ENCODE assay signal across 9 cellular contexts in the genomic region with DNA sequence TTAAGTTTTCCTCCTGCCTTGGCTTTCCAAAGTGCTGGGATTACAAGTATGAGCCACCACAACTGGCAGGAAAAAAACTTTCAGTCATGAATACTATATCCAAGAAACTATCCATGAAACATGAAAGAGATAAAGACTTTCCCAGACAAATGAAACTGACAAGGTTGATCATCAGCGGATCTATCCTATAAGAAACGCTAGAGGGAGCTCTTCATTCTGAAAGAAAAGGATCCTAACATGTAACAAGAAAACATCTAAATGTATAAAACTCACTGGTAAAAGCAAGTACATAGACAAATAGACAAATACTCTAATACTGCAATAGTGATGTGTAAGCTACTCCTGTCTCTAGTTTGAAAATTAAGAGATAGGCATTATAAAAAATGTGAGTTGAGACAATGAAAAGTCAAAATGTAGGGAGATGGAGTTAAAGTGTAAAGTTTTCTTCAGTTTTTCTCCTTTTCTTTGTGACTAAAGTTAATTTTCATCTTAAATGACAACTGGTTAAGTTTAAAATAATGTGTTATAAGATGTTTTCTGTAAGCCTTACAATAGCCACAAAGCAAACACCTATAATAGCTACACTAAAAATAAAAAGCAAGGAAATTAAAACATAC.
A peak's percentile ranks its signal among the peaks of the same experiment; 100 is the strongest.
DNase-seq lines count a peak whose midpoint lies in the region; ATAC-seq and TF ChIP-seq lines count a peak whose summit lies in the region.
"Had no signal": no experiment of that assay in that cellular context is flagged by ENCODE, and none has a peak within 500 bp of the region (broad histone marks: within the 10 kb centered on the region; RNA-seq: fewer than 3 reads in every experiment).

No MANE protein-coding gene starts in this region.

- no peak overlapping the region for H2BK120ac ChIP-seq in mesendoderm (ENCODE audit: low read depth, low read length)

- H3K4me1 ChIP-seq in mammary epithelial cell (ENCODE audit: insufficient read depth, low read length), result no peaks in the 10 kb centered on the region
- H3K4me1 ChIP-seq in mesendoderm (ENCODE audit: control insufficient read depth, low read depth, low read length), result no peaks in the 10 kb centered on the region
- H3K4me1 ChIP-seq in ovary (ENCODE audit: insufficient read depth), result no peaks in the 10 kb centered on the region

- intact Hi-C loops in mammary epithelial cell (cut with micrococcal nuclease) (loop anchor here (1.0 to 5.0 kb wide), 4 partner anchors 94 to 244 kb away; a partner anchor contains a TSS), ovary (cut with DNase I) (loop anchor here (5.0 to 10.0 kb wide), 5 partner anchors 94 to 244 kb away; a partner anchor contains a TSS)

- H3K27me3 ChIP-seq in mammary epithelial cell (ENCODE audit: insufficient read depth, low read length), result no peaks in the 10 kb centered on the region
- H3K27me3 ChIP-seq in mesendoderm (ENCODE audit: insufficient read depth, low read length, poor library complexity), result no peaks in the 10 kb centered on the region
- H3K27me3 ChIP-seq in ovary, result no peaks in the 10 kb centered on the region

- no peak overlapping the region for H2AFZ ChIP-seq in mammary epithelial cell (ENCODE audit: low read depth, low read length)

- TF ChIP-seq POLR2A in GM18505 (IDR thresholded peaks at IDR 0.05; ENCODE audit: borderline replicate concordance, extremely low read depth, insufficient read depth, insufficient read length), result no peak
- no peak for TF ChIP-seq POLR2A in ovary (IDR thresholded peaks at IDR 0.05)

- no peak overlapping the region for H3K27ac ChIP-seq in mammary epithelial cell (ENCODE audit: insufficient read depth, low read depth, low read length)
- H3K27ac ChIP-seq in mesendoderm (ENCODE audit: low read depth, low read length), result no peak overlapping the region
- no peak overlapping the region for H3K27ac ChIP-seq in ovary
- H3K27ac ChIP-seq: BLaER1 treated with 17β-estradiol and CSF1 and Interleukin-3, amounts not matched to agents 10 nM and 100 nM had no signal

- H4K5ac ChIP-seq in mesendoderm (ENCODE audit: low read length), result no peak overlapping the region

- H3K18ac ChIP-seq in mesendoderm (ENCODE audit: low read length), result no peak overlapping the region

- H3K79me1 ChIP-seq in mesendoderm (ENCODE audit: low read length), result no peaks in the 10 kb centered on the region

- H3K4me3 ChIP-seq in mammary epithelial cell (replicated peaks in 1 of 3; ENCODE audit: insufficient read depth in 1 of 3, low read depth in 2 of 3, low read length in 3 of 3) (no peak overlapping the region), mesendoderm (ENCODE audit: low read length) (no peak overlapping the region), ovary (no peak overlapping the region)
- H3K4me3 ChIP-seq: BLaER1 treated with 17β-estradiol and CSF1 and Interleukin-3, amounts not matched to agents 10 nM and 100 nM had no signal

- H3K36me3 ChIP-seq in mammary epithelial cell (ENCODE audit: insufficient read depth, low read length) (no peaks in the 10 kb centered on the region), mesendoderm (ENCODE audit: control insufficient read depth, insufficient read depth, low read length) (no peaks in the 10 kb centered on the region), ovary (no peaks in the 10 kb centered on the region)
- H3K36me3 ChIP-seq: BLaER1 treated with 17β-estradiol and CSF1 and Interleukin-3, amounts not matched to agents 10 nM and 100 nM had no signal

- no peaks in the 10 kb centered on the region for H4K20me1 ChIP-seq in mammary epithelial cell (ENCODE audit: insufficient read depth, low read length)

- TF ChIP-seq EP300 in ovary (IDR thresholded peaks at IDR 0.05), result no peak

- no peak overlapping the region for H3K9ac ChIP-seq in mammary epithelial cell (ENCODE audit: insufficient read depth, low read length)
- no peak overlapping the region for H3K9ac ChIP-seq in mesendoderm (ENCODE audit: low read length)
- H3K9ac ChIP-seq: BLaER1 treated with 17β-estradiol and CSF1 and Interleukin-3, amounts not matched to agents 10 nM and 100 nM had no signal

- TF ChIP-seq CTCF in mammary epithelial cell (conservative IDR thresholded peaks at IDR 0.05 in 1 of 2, IDR thresholded peaks at IDR 0.05 in 1 of 2; ENCODE audit: extremely low read depth in 1 of 2, insufficient read depth in 1 of 2, low read depth in 1 of 2, low read length in 2 of 2) (peak; percentile 66), ovary (IDR thresholded peaks at IDR 0.05) (no peak)

- no peak overlapping the region for H2BK15ac ChIP-seq in mesendoderm (replicated peaks; ENCODE audit: low read depth)

- H3K23ac ChIP-seq in mesendoderm (ENCODE audit: low read length), result no peak overlapping the region

- dilution Hi-C loops in mammary epithelial cell (cut with HindIII; ENCODE audit: low sequenced_read_pairs), result loop anchor here (5.0 kb wide), 1 partner anchor 244 kb away; no protein-coding TSS in a partner anchor

- H3K4ac ChIP-seq in mesendoderm (ENCODE audit: low read depth, low read length), result no peak overlapping the region

- no peak overlapping the region for H2AK5ac ChIP-seq in mesendoderm (ENCODE audit: low read length)

- H3K56ac ChIP-seq in mesendoderm (ENCODE audit: low read length), result no peak overlapping the region

- in situ Hi-C loops in mammary epithelial cell (cut with MboI; ENCODE audit: low sequenced_read_pairs in 2 of 2), result loop anchor here (5.0 to 10.0 kb wide), 3 partner anchors 84 to 246 kb away; a partner anchor contains a TSS

- no peaks in the 10 kb centered on the region for H3K79me2 ChIP-seq in mammary epithelial cell (ENCODE audit: insufficient read depth, low read length)
- H3K79me2 ChIP-seq in mesendoderm (ENCODE audit: control insufficient read depth, insufficient read depth, low read length), result no peaks in the 10 kb centered on the region

- 0% methylated on average over 2 of the region's 2 CpGs for WGBS in mammary epithelial cell (ENCODE audit: low coverage, missing lambda C conversion rate)
- WGBS in mesendoderm (ENCODE audit: extremely low coverage, insufficient coverage, low lambda C conversion rate), result no CpG with 5 or more reads among the region's 2 CpGs
- WGBS in ovary, 3 donors, result 5 to 7% (median 5%) methylated on average over 2 of the region's 2 CpGs

- no peak overlapping the region for H3K4me2 ChIP-seq in mammary epithelial cell (ENCODE audit: insufficient read depth, low read depth, low read length)
- no peak overlapping the region for H3K4me2 ChIP-seq in mesendoderm (ENCODE audit: low read length)

- H4K8ac ChIP-seq in mesendoderm (ENCODE audit: low read depth, low read length), result no peak overlapping the region

- CTCF ChIA-PET in mammary epithelial cell (lab: Charles Lee; ENCODE audit: low non-redundant PET), result interaction anchor here (0.6 to 0.9 kb wide), 4 partner anchors 43 to 776 kb away, joined by 3 to 9 read pairs (median 6); a partner anchor contains a TSS

- no peak overlapping the region for H2BK5ac ChIP-seq in mesendoderm (ENCODE audit: low read length)

- no TSS peak for BruUV-seq in mammary epithelial cell (replicated peaks; lab: Mats Ljungman, UMichigan)

- peak; percentile 13 for DNase-seq in NCI-H1092 treated with DMSO at 0.1 percent for 48 hours (lab: John Stamatoyannopoulos, UW)
- no peak for DNase-seq in NCI-H1092 (lab: John Stamatoyannopoulos, UW)
- DNase-seq in NCI-H2227 treated with DMSO at 0.1 percent for 48 hours (lab: John Stamatoyannopoulos, UW), result peak; percentile 43
- peak; percentile 35 for DNase-seq in mammary epithelial cell
- DNase-seq in mesendoderm, result peak; percentile 40
- no peak for DNase-seq in ovary

- H3K9me3 ChIP-seq in mammary epithelial cell (replicated peaks; ENCODE audit: insufficient read depth, low read length) (no peaks in the 10 kb centered on the region), ovary (no peaks in the 10 kb centered on the region)
- H3K9me3 ChIP-seq: BLaER1 treated with 17β-estradiol and CSF1 and Interleukin-3, amounts not matched to agents 10 nM and 100 nM had no signal

- ATAC-seq in GM18505 (IDR thresholded peaks at IDR 0.05; ENCODE audit: unreplicated experiment), result no peak
- no peak for ATAC-seq in HG03520 (IDR thresholded peaks at IDR 0.05; ENCODE audit: unreplicated experiment)

Comparison
In these comparisons a context has a peak if more than half of its experiments do, and no peak if none do; other contexts are left out.
1. DNase-seq: peak in NCI-H1092 treated with DMSO at 0.1 percent for 48 hours (single experiment), NCI-H2227 treated with DMSO at 0.1 percent for 48 hours (single experiment), mammary epithelial cell (single experiment) and mesendoderm (single experiment); none in NCI-H1092 (single experiment) and ovary (0 of 5).
2. CTCF ChIP-seq: peak in mammary epithelial cell (2 of 2); none in ovary (0 of 3).